30 cellular contexts compared by ENCODE assay signal in genomic region chr18:60162390-60162789, GRCh38.
DNase-seq lines count a peak whose midpoint lies in the region; ATAC-seq and TF ChIP-seq lines count a peak whose summit lies in the region.
"Had no signal": no experiment of that assay in that cellular context is flagged by ENCODE, and none has a peak within 500 bp of the region (broad histone marks: within the 10 kb centered on the region; RNA-seq: fewer than 3 reads in every experiment).

No MANE protein-coding gene starts in this region.

- H3K4me3 ChIP-seq in BLaER1, result no peak overlapping the region
- no peak overlapping the region for H3K4me3 ChIP-seq in right lobe of liver
- H3K4me3 ChIP-seq: coronary artery had no signal

- peaks cover 5% of the 10 kb centered on the region; the same call in 1 of the 2 replicates for H3K9me3 ChIP-seq in BLaER1
- no peaks in the 10 kb centered on the region for H3K9me3 ChIP-seq in right lobe of liver

- H3K36me3 ChIP-seq in BLaER1 (no peaks in the 10 kb centered on the region), right lobe of liver (no peaks in the 10 kb centered on the region)

- no peak for TF ChIP-seq POLR2A in right lobe of liver (IDR thresholded peaks at IDR 0.05)

- H3K27ac ChIP-seq in BLaER1, result no peak overlapping the region
- no peak overlapping the region for H3K27ac ChIP-seq in right lobe of liver
- H3K27ac ChIP-seq: coronary artery had no signal

- no peak overlapping the region for H3K9ac ChIP-seq in BLaER1

- peak; percentile 59 for ATAC-seq in GM18909 (IDR thresholded peaks at IDR 0.05; ENCODE audit: poor library complexity, unreplicated experiment)
- peak; percentile 40 for ATAC-seq in HG02763 (IDR thresholded peaks at IDR 0.05; ENCODE audit: unreplicated experiment)
- peak; percentile 42 for ATAC-seq in HG03571 (IDR thresholded peaks at IDR 0.05; ENCODE audit: unreplicated experiment)
- no peak for ATAC-seq in right lobe of liver
- ATAC-seq: left colon; Panc1; stimulated activated memory B cell treated with anti-CD40 and anti-IgM and Interleukin-4, amounts not matched to agents 10 μg/mL and 1 μg/mL and 100 μg/mL, for 72 hours had no signal

- intact Hi-C loops in right lobe of liver (cut with DNase I), result no loop called here

- H3K4me1 ChIP-seq in BLaER1 (peaks cover 34% of the 10 kb centered on the region), right lobe of liver (no peaks in the 10 kb centered on the region)

- peak overlapping the region; percentile 55 for H3K4me2 ChIP-seq in BLaER1

- H3K27me3 ChIP-seq in BLaER1 (no peaks in the 10 kb centered on the region), right lobe of liver (no peaks in the 10 kb centered on the region)

- TF ChIP-seq CTCF in right lobe of liver (IDR thresholded peaks at IDR 0.05), result no peak

- DNase-seq in NCI-H524 (lab: John Stamatoyannopoulos, UW) (no peak), NCI-H1694 treated with DMSO at 0.1 percent for 48 hours (lab: John Stamatoyannopoulos, UW) (no peak), SHP77 (lab: John Stamatoyannopoulos, UW) (no peak), right lobe of liver (no peak)
- DNase-seq: 8988T; activated CD4-positive, alpha-beta memory T cell treated with anti-CD3 and anti-CD28 coated beads for 36 hours; activated CD4-positive, CD25-positive, alpha-beta regulatory T cell treated with anti-CD3 and anti-CD28 coated beads, Interleukin-2, amount 50 U/mL, for 72 hours; activated CD8-positive, alpha-beta memory T cell treated with anti-CD3 and anti-CD28 coated beads, Interleukin-2, amount 50 U/mL, for 4 hours; activated naive CD4-positive, alpha-beta T cell treated with Interleukin-2 at 50 U/mL for 16 hours; caudate nucleus; effector CD8-positive, alpha-beta T cell; GDM1; GOT3; HFFc6; hippocampal formation; left colon; NCI-H1105; NCI-H1930; NCI-H524 treated with DMSO at 0.1 percent for 48 hours; nephron progenitor cell; SHP77 treated with DMSO at 0.1 percent for 48 hours; substantia nigra; trophoblast cell had no signal

- H4K20me1 ChIP-seq in BLaER1, result no peaks in the 10 kb centered on the region

Comparison
In these comparisons a context has a peak if more than half of its experiments do, and no peak if none do; other contexts are left out.
1. ATAC-seq: peak in GM18909 (single experiment), HG02763 (single experiment) and HG03571 (single experiment); none in right lobe of liver (0 of 4).